In genomic region chr3:4720316-4721075, GRCh38 we compare ENCODE assay signal across 8 cellular contexts.
DNase-seq lines count a peak whose midpoint lies in the region; ATAC-seq, FAIRE-seq and TF ChIP-seq lines count a peak whose summit lies in the region.

No MANE protein-coding gene starts in this region.

- POLR2A ChIA-PET in PC-3 (lab: Charles Lee; ENCODE audit: unreplicated experiment) = interaction anchor here (0.6 to 0.7 kb wide), 4 partner anchors 42 to 260 kb away, joined by 4 read pairs; partner anchors contain the start of gene BHLHE40
- POLR2A ChIA-PET in HepG2 (lab: Yijun Ruan, JAX) = interaction anchor here (0.6 to 1.4 kb wide), 3 partner anchors 258 to 403 kb away, joined by 3 to 5 read pairs (median 4); no protein-coding TSS in a partner anchor

- peak; percentile 89 for DNase-seq in A172 (ENCODE audit: low spot score)
- peak; percentile 76 for DNase-seq in PC-3
- peak; percentile 75 for DNase-seq in HepG2 (ENCODE audit: low spot score)
- DNase-seq in transverse colon = peak; percentile 72
- DNase-seq in T-helper 2 cell treated with Interferon-gamma antibody and Interleukin-4, amounts not matched to agents 5 μg/mL and 100 μg/mL, for 36 hours (ENCODE audit: low spot score) = no peak

- no peaks in the 10 kb centered on the region for H3K79me2 ChIP-seq in PC-3 (ENCODE audit: low read length)
- no peaks in the 10 kb centered on the region for H3K79me2 ChIP-seq in HepG2 (ENCODE audit: insufficient read depth, low read length)

- H3K4me3 ChIP-seq in GM12875 (ENCODE audit: low read depth, low read length) = no peak overlapping the region
- no peak overlapping the region for H3K4me3 ChIP-seq in PC-3 (ENCODE audit: low read length)
- no peak overlapping the region for H3K4me3 ChIP-seq in HepG2 (replicated peaks in 1 of 3; ENCODE audit: insufficient read depth in 1 of 3, low read depth in 2 of 3, low read length in 3 of 3)
- H3K4me3 ChIP-seq in transverse colon = no peak overlapping the region

- H3K27ac ChIP-seq in PC-3 (ENCODE audit: low read length) = 0 out of 2 replicates have a peak overlapping the region, but pooled peaks have one; percentile 4
- peak overlapping the region; percentile 86 for H3K27ac ChIP-seq in cingulate gyrus (ENCODE audit: low read depth, low read length)
- no peak overlapping the region for H3K27ac ChIP-seq in HepG2 (ENCODE audit: extremely low read length, insufficient read depth, low read length)
- peak overlapping the region; percentile 58 to 79 (median 67) for H3K27ac ChIP-seq in transverse colon

- no peaks in the 10 kb centered on the region for H3K9me3 Mint-ChIP-seq in T-helper 2 cell treated with Interferon-gamma antibody and Interleukin-4, amounts not matched to agents 5 μg/mL and 100 μg/mL, for 36 hours

- FAIRE-seq in HepG2 (lab: Jason Lieb, UNC) = peak; percentile 87

- peak; percentile 80 for TF ChIP-seq RAD21 in HepG2 (CRISPR knock-in tag; IDR thresholded peaks at IDR 0.05)

- WGBS in HepG2 (ENCODE audit: low lambda C conversion rate) = 67% methylated on average over 12 of the region's 12 CpGs
- WGBS in transverse colon (ENCODE audit: low coverage in 1 of 2), 2 donors = 32 to 62% methylated on average over 7 to 12 of the region's 12 CpGs

- no peaks in the 10 kb centered on the region for H3F3A ChIP-seq in PC-3 (ENCODE audit: low read length, unreplicated experiment)

- H3K27me3 Mint-ChIP-seq in T-helper 2 cell treated with Interferon-gamma antibody and Interleukin-4, amounts not matched to agents 5 μg/mL and 100 μg/mL, for 36 hours (ENCODE audit: low read depth) = no peaks in the 10 kb centered on the region

- TF ChIP-seq POLR2A in HepG2 (IDR thresholded peaks at IDR 0.05; ENCODE audit: insufficient read depth in 1 of 2, low read depth in 2 of 2, low read length in 2 of 2) (no peak), transverse colon (IDR thresholded peaks at IDR 0.05) (no peak)

- BruUV-seq in PC-3 (replicated peaks; lab: Mats Ljungman, UMichigan) = no TSS peak
- no TSS peak for BruUV-seq in HepG2 (replicated peaks; lab: Mats Ljungman, UMichigan)

- H4K20me1 ChIP-seq in PC-3 (ENCODE audit: low read length) = no peaks in the 10 kb centered on the region
- no peaks in the 10 kb centered on the region for H4K20me1 ChIP-seq in HepG2 (ENCODE audit: insufficient read depth, low read length)

- H3K4me1 Mint-ChIP-seq in T-helper 2 cell treated with Interferon-gamma antibody and Interleukin-4, amounts not matched to agents 5 μg/mL and 100 μg/mL, for 36 hours (ENCODE audit: low read depth) = peaks cover 40% of the 10 kb centered on the region

- CTCF ChIA-PET in PC-3 (lab: Charles Lee) (interaction anchor here (0.5 to 2.2 kb wide), 25 partner anchors 9 to 339 kb away, joined by 3 to 15 read pairs (median 5); partner anchors contain the start of gene BHLHE40), HepG2 (lab: Yijun Ruan, JAX; ENCODE audit: low intra/inter-chr PET ratio, low total read pairs) (interaction anchor here (0.9 to 2.7 kb wide), 4 partner anchors 256 to 337 kb away, joined by 3 to 15 read pairs (median 7); no protein-coding TSS in a partner anchor)

- TF ChIP-seq CTCF in GM12875 (IDR thresholded peaks at IDR 0.05; ENCODE audit: borderline replicate concordance, insufficient read depth, low read depth, low read length) (peak; percentile 15; the same call in 1 of the 2 replicates), PC-3 (conservative IDR thresholded peaks at IDR 0.05; ENCODE audit: low read depth, low read length) (peak; percentile 73), HepG2 (CRISPR knock-in tag; IDR thresholded peaks at IDR 0.05) (peak; percentile 83), transverse colon (IDR thresholded peaks at IDR 0.05) (peak; percentile 34 to 46 (median 43))

- intact Hi-C loops in PC-3 (cut with micrococcal nuclease) (loop anchor here (2.0 kb wide), 1 partner anchor 166 kb away; no protein-coding TSS in a partner anchor), HepG2 (cut with micrococcal nuclease; ENCODE audit: unreplicated experiment) (loop anchor here (1.0 kb wide), 1 partner anchor 256 kb away; no protein-coding TSS in a partner anchor), transverse colon (cut with DNase I; ENCODE audit: low total_unique reads) (loop anchor here (10.0 kb wide), 2 partner anchors 54 to 264 kb away; no protein-coding TSS in a partner anchor)

- no peaks in the 10 kb centered on the region for H3K36me3 ChIP-seq in PC-3 (ENCODE audit: low read depth, low read length)
- peaks cover 0 to 1% of the 10 kb centered on the region in 2 experiments; a peak in 2 of 5 replicates for H3K36me3 ChIP-seq in HepG2 (replicated peaks in 1 of 2; ENCODE audit: control insufficient read depth in 1 of 2, insufficient read depth in 2 of 2, low read length in 2 of 2)
- no peaks in the 10 kb centered on the region for H3K36me3 ChIP-seq in transverse colon

- H3K36me3 Mint-ChIP-seq in T-helper 2 cell treated with Interferon-gamma antibody and Interleukin-4, amounts not matched to agents 5 μg/mL and 100 μg/mL, for 36 hours (ENCODE audit: low read depth) = peaks cover 7% of the 10 kb centered on the region

- H3K27ac Mint-ChIP-seq in T-helper 2 cell treated with Interferon-gamma antibody and Interleukin-4, amounts not matched to agents 5 μg/mL and 100 μg/mL, for 36 hours = no peak overlapping the region

- H3K9me2 ChIP-seq in PC-3 (replicated peaks; ENCODE audit: low read length) = no peaks in the 10 kb centered on the region

- H3K27me3 ChIP-seq in PC-3 (ENCODE audit: low read length) = no peaks in the 10 kb centered on the region
- H3K27me3 ChIP-seq in HepG2 (ENCODE audit: control insufficient read depth in 1 of 2, insufficient read depth in 2 of 2, low read length in 2 of 2) = no peaks in the 10 kb centered on the region
- no peaks in the 10 kb centered on the region for H3K27me3 ChIP-seq in transverse colon

- H3K4me2 ChIP-seq in PC-3 (ENCODE audit: low read length) (0 out of 2 replicates have a peak overlapping the region, but pooled peaks have one; percentile 1), HepG2 (ENCODE audit: low read depth, low read length) (no peak overlapping the region)

- H3K4me1 ChIP-seq in PC-3 (ENCODE audit: insufficient read depth, low read length) (peaks cover 36% of the 10 kb centered on the region), HepG2 (ENCODE audit: insufficient read depth, low read length) (peaks cover 36% of the 10 kb centered on the region), transverse colon (peaks cover 18 to 48% (median 23%) of the 10 kb centered on the region in 4 donors)

- H3K9me3 ChIP-seq in PC-3 (ENCODE audit: low read length) (no peaks in the 10 kb centered on the region), HepG2 (ENCODE audit: low read length) (no peaks in the 10 kb centered on the region), transverse colon (no peaks in the 10 kb centered on the region)

- H2AFZ ChIP-seq in PC-3 (ENCODE audit: low read length) (no peak overlapping the region), HepG2 (ENCODE audit: low read length) (no peak overlapping the region)

- H3K4me3 Mint-ChIP-seq in T-helper 2 cell treated with Interferon-gamma antibody and Interleukin-4, amounts not matched to agents 5 μg/mL and 100 μg/mL, for 36 hours = no peak overlapping the region

- H3K9ac ChIP-seq in PC-3 (ENCODE audit: low read length) (no peak overlapping the region), HepG2 (ENCODE audit: insufficient read depth, low read depth, low read length) (no peak overlapping the region)

- in situ Hi-C loops in HepG2 (cut with HindIII; ENCODE audit: extremely low pct_ligation_motif_present, low pct_unique_long_range_greater_than_20kb) = loop anchor here (5.0 kb wide), 1 partner anchor 332 kb away; no protein-coding TSS in a partner anchor
- in situ Hi-C loops in transverse colon (cut with MboI; ENCODE audit: low pct_ligation_motif_present in 1 of 4, low pct_unique_long_range_greater_than_20kb in 1 of 4, low sequenced_read_pairs in 3 of 4) = loop anchor here in 2 of 4 donors (10.0 to 25.0 kb wide), 3 partner anchors 154 to 342 kb away; partner anchors contain the start of gene BHLHE40 (in 1 of the 2)

- TF ChIP-seq EP300 in HepG2 (IDR thresholded peaks at IDR 0.05; ENCODE audit: low read depth in 2 of 2, low read length in 2 of 2) (peak in 1 of 2 experiments; percentile 54; a peak in 1 of 4 replicates), HepG2 (CRISPR knock-in tag; IDR thresholded peaks at IDR 0.05; ENCODE audit: borderline replicate concordance) (no peak), transverse colon (IDR thresholded peaks at IDR 0.05; ENCODE audit: low read depth) (peak; percentile 90)

- ATAC-seq in PC-3 (peak; percentile 52), HepG2 (peak; percentile 78), GM21526 (IDR thresholded peaks at IDR 0.05; ENCODE audit: low FRiP score, unreplicated experiment) (no peak)

TF ChIP-seq in HepG2, 621 proteins besides CTCF, POLR2A, EP300 and RAD21 (continues in another document):
- TF ChIP-seq GATAD1 (CRISPR knock-in tag; IDR thresholded peaks at IDR 0.05) = peak; percentile 50; the same call in 1 of the 2 replicates
- TF ChIP-seq ZNF124 (CRISPR knock-in tag; IDR thresholded peaks at IDR 0.05) = no peak
- 0 out of 2 replicates have a peak, but pooled peaks have one; percentile 25 for TF ChIP-seq MIER2 (CRISPR knock-in tag; IDR thresholded peaks at IDR 0.05)
- peak; percentile 67; the same call in 1 of the 2 replicates for TF ChIP-seq ZKSCAN8 (CRISPR knock-in tag; IDR thresholded peaks at IDR 0.05; ENCODE audit: borderline replicate concordance)
- TF ChIP-seq ELF4 (CRISPR knock-in tag; IDR thresholded peaks at IDR 0.05; ENCODE audit: borderline replicate concordance) = no peak
- TF ChIP-seq RARA (CRISPR knock-in tag; IDR thresholded peaks at IDR 0.05) = peak; percentile 91
- no peak; the same call in 1 of the 2 replicates for TF ChIP-seq HOXA3 (CRISPR knock-in tag; IDR thresholded peaks at IDR 0.05)

Comparison
In these comparisons a context has a peak if more than half of its experiments do, and no peak if none do; other contexts are left out.
1. CTCF ChIP-seq: peak in every context shown above with its lines; median percentile 83 in HepG2; 73 in PC-3; 43 in transverse colon; 15 in GM12875.